Comparison of ENCODE assay signal across 12 cellular contexts in the genomic region with DNA sequence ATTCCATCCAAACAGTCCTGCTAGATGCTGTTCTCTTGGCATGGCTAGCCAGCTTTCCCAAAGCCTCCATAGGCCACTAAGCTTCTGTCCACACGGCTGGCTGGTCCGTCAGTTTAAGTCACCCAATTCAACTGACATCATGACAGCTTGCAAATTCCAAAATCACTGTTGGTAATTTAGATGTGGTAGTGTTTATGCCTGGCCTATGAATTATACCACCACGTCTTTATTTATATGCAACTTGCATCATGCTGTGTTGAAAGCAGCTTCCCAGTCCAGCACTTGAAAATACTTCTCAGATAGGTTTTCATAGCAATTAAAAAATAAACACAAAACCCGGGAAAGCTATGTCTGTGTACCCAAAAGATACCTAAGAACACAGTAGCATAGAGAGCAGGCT.
"Had no signal": no experiment of that assay in that cellular context is flagged by ENCODE, and none has a peak within 500 bp of the region (broad histone marks: within the 10 kb centered on the region; RNA-seq: fewer than 3 reads in every experiment).

No MANE protein-coding gene starts in this region.

- H3K9me3 Mint-ChIP-seq: activated naive CD4-positive, alpha-beta T cell treated with anti-CD3 and anti-CD28 coated beads for 36 hours; activated T-helper 2 cell treated with anti-CD3 and anti-CD28 coated beads, Interferon-gamma antibody, Interleukin-2, Interleukin-4, amounts not matched to agents 10 μg/mL and 5 μg/mL and 100 μg/mL, durations not matched to agents 14 hours and 24 hours and 36 hours; naive B cell had no signal

- H3K4me3 Mint-ChIP-seq: activated naive CD4-positive, alpha-beta T cell treated with anti-CD3 and anti-CD28 coated beads for 36 hours had no signal

- H3K27me3 Mint-ChIP-seq: activated CD8-positive, alpha-beta memory T cell treated with anti-CD3 and anti-CD28 coated beads, Interleukin-2, amount 10 ng/mL, durations not matched to agents 7 days and 5 days had no signal

- H3K36me3 Mint-ChIP-seq: naive B cell had no signal

- ATAC-seq: activated CD4-positive, CD25-positive, alpha-beta regulatory T cell treated with anti-CD3 and anti-CD28 coated beads, Interleukin-2, amount 50 U/mL, for 24 hours; activated CD8-positive, alpha-beta memory T cell treated with anti-CD3 and anti-CD28 coated beads, Interleukin-2, amount 10 ng/mL, durations not matched to agents 7 days and 5 days; left lobe of liver had no signal

- H3K27ac Mint-ChIP-seq: activated naive CD4-positive, alpha-beta T cell treated with anti-CD3 and anti-CD28 coated beads for 36 hours had no signal

- DNase-seq: activated CD4-positive, alpha-beta T cell treated with anti-CD3 and anti-CD28 coated beads, Interleukin-2, amount 50 U/mL, for 1 hour; activated CD8-positive, alpha-beta memory T cell treated with anti-CD3 and anti-CD28 coated beads, Interleukin-2, amount 10 ng/mL, durations not matched to agents 7 days and 5 days; activated naive CD4-positive, alpha-beta T cell treated with anti-CD3 and anti-CD28 coated beads for 36 hours; activated T-cell treated with anti-CD3 and anti-CD28 coated beads, Interleukin-2, amount 50 U/mL, for 1 hour; dorsolateral prefrontal cortex; islet precursor cell; naive B cell; stimulated activated CD4-positive, alpha-beta T cell treated with anti-CD3 and anti-CD28 coated beads, Interleukin-1b, Interleukin-23, amount 100 ng/mL, for 48 hours; trophoblast cell had no signal
